ENCODE assay signal across 8 cellular contexts in the genomic region with DNA sequence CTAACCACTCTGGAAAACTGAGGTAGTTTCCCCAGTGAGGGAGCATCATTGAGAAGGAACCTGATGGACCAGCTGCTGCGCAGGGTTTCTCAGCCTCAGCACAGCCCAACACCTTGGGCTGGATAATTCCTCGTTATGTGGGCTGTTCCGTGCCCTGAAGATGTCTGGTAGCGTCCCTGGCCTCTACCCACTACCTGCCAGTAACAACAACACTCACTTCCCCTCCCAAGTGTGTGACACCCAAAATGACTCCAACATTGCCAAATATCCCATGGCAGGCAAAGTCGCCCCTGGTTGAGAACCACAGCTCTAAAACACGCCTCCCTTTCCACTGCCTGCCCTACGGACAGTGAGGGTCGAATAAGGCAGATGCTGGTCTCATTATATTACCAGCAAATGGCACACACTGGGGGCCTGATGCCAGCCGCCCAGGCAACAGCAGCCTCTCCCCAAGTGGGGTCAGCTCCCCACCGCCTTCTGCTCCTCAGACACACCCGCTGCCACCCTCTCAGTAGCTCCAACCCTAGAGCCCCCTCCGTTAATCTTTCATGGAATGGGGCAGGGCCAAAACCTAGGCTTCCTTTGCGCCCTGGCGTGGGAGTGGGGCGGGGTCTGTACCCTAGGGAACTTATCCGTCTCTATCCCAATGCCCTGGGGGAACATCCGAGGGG. TPM values are rescaled to one million over a fixed set of nuclear protein-coding genes. Genes with fewer than 3 reads are reported as not detected.
A peak's percentile ranks its signal among the peaks of the same experiment; 100 is the strongest.
DNase-seq lines count a peak whose midpoint lies in the region; ATAC-seq, FAIRE-seq and TF ChIP-seq lines count a peak whose summit lies in the region.

No MANE protein-coding gene starts in this region.

- no peak for TF ChIP-seq POLR2A in GM12891 (IDR thresholded peaks at IDR 0.05; ENCODE audit: low read depth, low read length)

- no peaks in the 10 kb centered on the region for H3F3A ChIP-seq in OCI-LY1 (ENCODE audit: insufficient read depth, low read length)

- H3K9ac ChIP-seq in OCI-LY1 (ENCODE audit: low read length) (peak overlapping the region; percentile 72), rectal smooth muscle tissue (ENCODE audit: low read length) (peak overlapping the region; percentile 51)

- FAIRE-seq in GM12891 (lab: Jason Lieb, UNC) = peak; percentile 33

- H3K4me1 ChIP-seq in OCI-LY1 (ENCODE audit: insufficient read depth, low read length, severe bottlenecking) (peaks cover 43% of the 10 kb centered on the region), rectal smooth muscle tissue (ENCODE audit: control insufficient read depth, insufficient read depth, low read length) (peaks cover 7% of the 10 kb centered on the region)

- H3K9me2 ChIP-seq in OCI-LY1 (ENCODE audit: low read depth, low read length) = no peaks in the 10 kb centered on the region

- H3K4me3 ChIP-seq in OCI-LY1 (ENCODE audit: low read depth, low read length, poor library complexity, severe bottlenecking) (peak overlapping the region; percentile 85), epithelial cell of proximal tubule (ENCODE audit: low read depth, low read length) (peak overlapping the region; percentile 95), rectal smooth muscle tissue (ENCODE audit: low read length) (peak overlapping the region; percentile 61)

- TF ChIP-seq CTCF in OCI-LY1 (IDR thresholded peaks at IDR 0.05; ENCODE audit: low read length) (no peak), epithelial cell of proximal tubule (conservative IDR thresholded peaks at IDR 0.05; ENCODE audit: low read depth, low read length) (no peak)

- no peaks in the 10 kb centered on the region for H4K20me1 ChIP-seq in OCI-LY1 (ENCODE audit: insufficient read depth, low read length)

- H3K36me3 ChIP-seq in OCI-LY1 (ENCODE audit: insufficient read depth, low read length) (no peaks in the 10 kb centered on the region), rectal smooth muscle tissue (ENCODE audit: control insufficient read depth, insufficient read depth, low read length) (no peaks in the 10 kb centered on the region)

- DNase-seq in GM12891 (ENCODE audit: insufficient read length, low spot score) (no peak), epithelial cell of proximal tubule (ENCODE audit: low read depth) (no peak), H4 (ENCODE audit: low spot score) (no peak), HuH-7.5 (ENCODE audit: low spot score) (no peak)
- DNase-seq in stimulated activated CD4-positive, alpha-beta T cell treated with anti-CD3 and anti-CD28 coated beads, Interleukin-1b, Interleukin-23, amount 100 ng/mL, for 48 hours = no peak

- H3K9me3 ChIP-seq in OCI-LY1 (ENCODE audit: low read length) = no peaks in the 10 kb centered on the region

- no peak for ATAC-seq in GM19452 (IDR thresholded peaks at IDR 0.05; ENCODE audit: unreplicated experiment)

- H3K79me2 ChIP-seq in OCI-LY1 (ENCODE audit: insufficient read depth, low read length) = no peaks in the 10 kb centered on the region

- H3K27me3 ChIP-seq in OCI-LY1 (ENCODE audit: insufficient read depth, low read length) (no peaks in the 10 kb centered on the region), rectal smooth muscle tissue (ENCODE audit: control insufficient read depth, insufficient read depth, low read length) (no peaks in the 10 kb centered on the region)

- H3K4me2 ChIP-seq in OCI-LY1 (ENCODE audit: low read length) = peak overlapping the region; percentile 81

- H2AFZ ChIP-seq in OCI-LY1 (ENCODE audit: low read length) = no peak overlapping the region

- no peak overlapping the region for H3K27ac ChIP-seq in OCI-LY1 (ENCODE audit: low read depth, low read length, poor library complexity, severe bottlenecking)
- H3K27ac ChIP-seq in rectal smooth muscle tissue (ENCODE audit: low read depth, low read length) = no peak overlapping the region

TF ChIP-seq in GM12891, 5 proteins besides CTCF, POLR2A, EP300 and RAD21:
- TF ChIP-seq TAF1 (IDR thresholded peaks at IDR 0.05; ENCODE audit: low read depth, low read length) (no peak), PAX5 (IDR thresholded peaks at IDR 0.05; ENCODE audit: insufficient read depth, low read length, severe bottlenecking) (no peak), SPI1 (IDR thresholded peaks at IDR 0.05; ENCODE audit: low read depth, low read length) (peak; percentile 51)

RNA-seq across cellular contexts. Expression of a gene that starts 1.0 kb away (rescaled TPM):
- 11.8 TPM for polyA plus RNA-seq in GM12891 (2012; ENCODE audit: low read depth, missing spikeins)
- 35.2 and 101 TPM in 2 replicates for total RNA-seq in epithelial cell of proximal tubule
- 9.0 and 17.4 TPM in 2 replicates for total RNA-seq in H4 (2014; rRNA removed; shearing (Covaris generic))

RNA-seq across cellular contexts. Expression of a gene that starts 32.8 kb away (rescaled TPM):
- 0.13 TPM for polyA plus RNA-seq in GM12891 (2012; ENCODE audit: low read depth, missing spikeins)
- total RNA-seq in epithelial cell of proximal tubule = not detected in 2 replicates
- not detected in 2 replicates for total RNA-seq in H4 (2014; rRNA removed; shearing (Covaris generic))

RNA-seq across cellular contexts. Expression of a gene that starts 37.3 kb away (rescaled TPM):
- not detected for polyA plus RNA-seq in GM12891 (2012; ENCODE audit: low read depth, missing spikeins)
- 10.2 and 49.9 TPM in 2 replicates for total RNA-seq in epithelial cell of proximal tubule
- 0.25 and 1.8 TPM in 2 replicates for total RNA-seq in H4 (2014; rRNA removed; shearing (Covaris generic))

RNA-seq across cellular contexts. Expression of a gene that starts 39.6 kb away (rescaled TPM):
- 0.23 TPM for polyA plus RNA-seq in GM12891 (2012; ENCODE audit: low read depth, missing spikeins)
- 0.22 and 5.8 TPM in 2 replicates for total RNA-seq in epithelial cell of proximal tubule
- not detected in 2 replicates for total RNA-seq in H4 (2014; rRNA removed; shearing (Covaris generic))

RNA-seq across cellular contexts. Expression of a gene that starts 47.3 kb away (rescaled TPM):
- 14.6 TPM for polyA plus RNA-seq in GM12891 (2012; ENCODE audit: low read depth, missing spikeins)
- 15.6 and 23.6 TPM in 2 replicates for total RNA-seq in epithelial cell of proximal tubule
- total RNA-seq in H4 (2014; rRNA removed; shearing (Covaris generic)) = 14.7 and 16.2 TPM in 2 replicates
